Comparison of ENCODE assay signal across 12 cellular contexts in genomic region chr7:37786741-37787569, GRCh38.
A peak's percentile ranks its signal among the peaks of the same experiment; 100 is the strongest.
DNase-seq lines count a peak whose midpoint lies in the region; ATAC-seq and TF ChIP-seq lines count a peak whose summit lies in the region.
"Had no signal": no experiment of that assay in that cellular context is flagged by ENCODE, and none has a peak within 500 bp of the region (broad histone marks: within the 10 kb centered on the region; RNA-seq: fewer than 3 reads in every experiment).

No MANE protein-coding gene starts in this region.

- intact Hi-C loops in activated CD4-positive, alpha-beta memory T cell treated with anti-CD3 and anti-CD28 coated beads for 36 hours (cut with micrococcal nuclease): loop anchor here (1.0 to 10.0 kb wide), 2 partner anchors 7 to 578 kb away; no protein-coding TSS in a partner anchor

- no peak for DNase-seq in activated CD4-positive, alpha-beta memory T cell treated with anti-CD3 and anti-CD28 coated beads, Interleukin-2, amount 10 ng/mL, durations not matched to agents 7 days and 5 days
- no peak for DNase-seq in activated CD4-positive, alpha-beta memory T cell treated with anti-CD3 and anti-CD28 coated beads for 36 hours
- DNase-seq in NB4 (ENCODE audit: low read depth): peak; percentile 86
- DNase-seq in NCI-H2227 (lab: John Stamatoyannopoulos, UW; ENCODE audit: unreplicated experiment): no peak
- DNase-seq in stimulated activated CD4-positive, alpha-beta T cell treated with anti-CD3 and anti-CD28 coated beads, Interleukin-12 subunit alpha, Interleukin-12 subunit beta, amount 100 ng/mL, for 4 hours: no peak
- DNase-seq in COLO829 (ENCODE audit: low spot score): no peak
- DNase-seq: activated CD4-positive, alpha-beta T cell treated with anti-CD3 and anti-CD28 coated beads, Interleukin-2, amount 50 U/mL, for 4 hours; psoas muscle had no signal

- no peak overlapping the region for H3K4me3 Mint-ChIP-seq in activated CD4-positive, alpha-beta memory T cell treated with anti-CD3 and anti-CD28 coated beads, Interleukin-2, amount 10 ng/mL, durations not matched to agents 7 days and 5 days
- H3K4me3 Mint-ChIP-seq in activated CD4-positive, alpha-beta memory T cell treated with anti-CD3 and anti-CD28 coated beads for 36 hours: no peak overlapping the region

- ATAC-seq in HG02798 (IDR thresholded peaks at IDR 0.05; ENCODE audit: poor library complexity, unreplicated experiment): peak; percentile 91
- ATAC-seq: A549, psoas muscle had no signal

- H3K4me1 Mint-ChIP-seq in activated CD4-positive, alpha-beta memory T cell treated with anti-CD3 and anti-CD28 coated beads, Interleukin-2, amount 10 ng/mL, durations not matched to agents 7 days and 5 days: peaks cover 5% of the 10 kb centered on the region
- peaks cover 1% of the 10 kb centered on the region for H3K4me1 Mint-ChIP-seq in activated CD4-positive, alpha-beta memory T cell treated with anti-CD3 and anti-CD28 coated beads for 36 hours (ENCODE audit: low read depth)

- H3K27me3 Mint-ChIP-seq in activated CD4-positive, alpha-beta memory T cell treated with anti-CD3 and anti-CD28 coated beads, Interleukin-2, amount 10 ng/mL, durations not matched to agents 7 days and 5 days: peaks cover 4% of the 10 kb centered on the region
- H3K27me3 Mint-ChIP-seq in activated CD4-positive, alpha-beta memory T cell treated with anti-CD3 and anti-CD28 coated beads for 36 hours: peaks cover 7% of the 10 kb centered on the region

- no peaks in the 10 kb centered on the region for H3K36me3 ChIP-seq in neutrophil
- H3K36me3 ChIP-seq: tibial nerve had no signal

- TF ChIP-seq POLR2A in NB4 (IDR thresholded peaks at IDR 0.05; ENCODE audit: extremely low read depth, insufficient read length): no peak

- no peaks in the 10 kb centered on the region for H3K27me3 ChIP-seq in neutrophil
- H3K27me3 ChIP-seq: tibial nerve had no signal

- CTCF ChIA-PET in activated CD4-positive, alpha-beta memory T cell treated with anti-CD3 and anti-CD28 coated beads, Interleukin-2, amount 10 ng/mL, durations not matched to agents 7 days and 5 days (lab: Charles Lee): no interaction called here
- CTCF ChIA-PET in activated CD4-positive, alpha-beta memory T cell treated with anti-CD3 and anti-CD28 coated beads for 36 hours (lab: Charles Lee): no interaction called here

- no peak overlapping the region for H3K4me3 ChIP-seq in NB4 (ENCODE audit: low read depth, low read length)
- H3K4me3 ChIP-seq in neutrophil (ENCODE audit: low read depth in 1 of 2, low read length in 1 of 2): no peak overlapping the region
- H3K4me3 ChIP-seq: A549, psoas muscle, tibial nerve had no signal

- no peaks in the 10 kb centered on the region for H3K9me3 Mint-ChIP-seq in activated CD4-positive, alpha-beta memory T cell treated with anti-CD3 and anti-CD28 coated beads, Interleukin-2, amount 10 ng/mL, durations not matched to agents 7 days and 5 days
- no peaks in the 10 kb centered on the region for H3K9me3 Mint-ChIP-seq in activated CD4-positive, alpha-beta memory T cell treated with anti-CD3 and anti-CD28 coated beads for 36 hours

- H3K36me3 Mint-ChIP-seq in activated CD4-positive, alpha-beta memory T cell treated with anti-CD3 and anti-CD28 coated beads, Interleukin-2, amount 10 ng/mL, durations not matched to agents 7 days and 5 days (ENCODE audit: low read depth): no peaks in the 10 kb centered on the region
- no peaks in the 10 kb centered on the region for H3K36me3 Mint-ChIP-seq in activated CD4-positive, alpha-beta memory T cell treated with anti-CD3 and anti-CD28 coated beads for 36 hours

- peak overlapping the region; percentile 32 for H3K27ac Mint-ChIP-seq in activated CD4-positive, alpha-beta memory T cell treated with anti-CD3 and anti-CD28 coated beads, Interleukin-2, amount 10 ng/mL, durations not matched to agents 7 days and 5 days
- no peak overlapping the region for H3K27ac Mint-ChIP-seq in activated CD4-positive, alpha-beta memory T cell treated with anti-CD3 and anti-CD28 coated beads for 36 hours

- POLR2A ChIA-PET in activated CD4-positive, alpha-beta memory T cell treated with anti-CD3 and anti-CD28 coated beads, Interleukin-2, amount 10 ng/mL, durations not matched to agents 7 days and 5 days (lab: Charles Lee): no interaction called here
- POLR2A ChIA-PET in activated CD4-positive, alpha-beta memory T cell treated with anti-CD3 and anti-CD28 coated beads for 36 hours (lab: Charles Lee): no interaction called here

- peak overlapping the region; percentile 58 for H3K27ac ChIP-seq in neutrophil
- H3K27ac ChIP-seq: A549, psoas muscle, tibial nerve had no signal

- TF ChIP-seq CTCF in NB4 (IDR thresholded peaks at IDR 0.05; ENCODE audit: low read depth, low read length): no peak
- TF ChIP-seq CTCF in neutrophil (IDR thresholded peaks at IDR 0.05): no peak

- H3K9me3 ChIP-seq in neutrophil: no peaks in the 10 kb centered on the region
- H3K9me3 ChIP-seq: A549, psoas muscle, tibial nerve had no signal

- peaks cover 12 to 17% of the 10 kb centered on the region in 2 experiments for H3K4me1 ChIP-seq in neutrophil (ENCODE audit: control insufficient read depth in 1 of 2, insufficient read depth in 1 of 2, low read depth in 1 of 2, low read length in 1 of 2)
- H3K4me1 ChIP-seq: A549, psoas muscle, tibial nerve had no signal
